1 cellular context compared by ENCODE assay signal in the genomic region with DNA sequence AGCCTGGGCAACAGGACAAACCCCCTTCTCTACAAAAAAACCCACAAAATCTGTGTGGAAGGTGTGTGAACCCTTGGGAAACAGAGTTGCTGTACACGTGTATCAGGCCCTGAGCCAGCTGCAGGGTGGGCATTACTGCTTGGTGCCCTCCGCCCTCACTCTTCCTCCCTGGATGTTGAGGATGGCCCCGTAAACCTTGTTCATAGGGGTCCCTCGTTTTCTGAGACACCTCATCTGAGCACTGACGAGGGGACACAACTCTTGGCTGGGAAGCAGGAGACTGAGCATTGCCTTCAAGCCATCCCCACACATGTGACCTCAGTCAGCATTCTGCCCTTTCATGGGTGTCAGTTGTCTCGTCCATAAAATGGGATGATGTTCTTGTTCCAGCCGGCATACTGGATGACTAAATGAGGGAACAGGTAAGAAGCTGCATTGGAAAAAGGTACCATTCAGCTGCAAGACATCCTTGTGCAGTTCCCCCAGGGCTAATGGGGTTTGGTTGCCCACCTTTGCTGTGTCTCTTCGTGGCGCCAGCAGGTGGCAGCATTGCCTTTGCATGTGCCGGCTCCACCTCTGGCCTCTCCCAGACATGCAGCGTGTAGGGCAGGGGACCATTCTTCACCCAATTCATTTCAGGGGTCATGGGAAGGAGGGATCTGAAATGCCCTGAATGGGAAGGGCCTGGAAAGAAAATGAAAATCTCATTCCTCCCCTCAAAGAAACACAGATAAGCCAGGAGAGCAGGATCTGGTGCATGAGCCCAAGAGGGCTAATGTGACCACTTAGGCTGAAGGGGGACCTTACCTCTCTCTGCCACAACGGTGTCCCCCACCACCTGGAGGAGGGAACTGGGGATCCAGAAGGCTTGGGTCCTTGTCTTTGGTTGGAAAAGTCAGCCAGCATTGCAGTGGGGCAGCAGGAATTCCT.
TF ChIP-seq lines count a peak whose summit lies in the region.

No MANE protein-coding gene starts in this region.

TF ChIP-seq in K562, 482 proteins besides CTCF, POLR2A, EP300 and RAD21 (continues in another document):
- TF ChIP-seq ZNF318 (IDR thresholded peaks at IDR 0.05; ENCODE audit: borderline replicate concordance in 1 of 2, low read depth in 1 of 2): no peak
- TF ChIP-seq CTBP1 (IDR thresholded peaks at IDR 0.05; ENCODE audit: borderline replicate concordance): 0 out of 2 replicates have a peak, but pooled peaks have one; percentile 22
- TF ChIP-seq, protein P1, sequence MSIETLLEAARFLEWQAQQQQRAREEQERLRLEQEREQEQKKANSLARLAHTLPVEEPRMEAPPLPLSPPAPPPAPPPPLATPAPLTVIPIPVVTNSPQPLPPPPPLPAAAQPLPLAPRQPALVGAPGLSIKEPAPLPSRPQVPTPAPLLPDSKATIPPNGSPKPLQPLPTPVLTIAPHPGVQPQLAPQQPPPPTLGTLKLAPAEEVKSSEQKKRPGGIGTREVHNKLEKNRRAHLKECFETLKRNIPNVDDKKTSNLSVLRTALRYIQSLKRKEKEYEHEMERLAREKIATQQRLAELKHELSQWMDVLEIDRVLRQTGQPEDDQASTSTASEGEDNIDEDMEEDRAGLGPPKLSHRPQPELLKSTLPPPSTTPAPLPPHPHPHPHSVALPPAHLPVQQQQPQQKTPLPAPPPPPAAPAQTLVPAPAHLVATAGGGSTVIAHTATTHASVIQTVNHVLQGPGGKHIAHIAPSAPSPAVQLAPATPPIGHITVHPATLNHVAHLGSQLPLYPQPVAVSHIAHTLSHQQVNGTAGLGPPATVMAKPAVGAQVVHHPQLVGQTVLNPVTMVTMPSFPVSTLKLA (conservative IDR thresholded peaks at IDR 0.05): peak; percentile 19 to 53; a peak in 1 of 4 replicates
- TF ChIP-seq, protein P2, sequence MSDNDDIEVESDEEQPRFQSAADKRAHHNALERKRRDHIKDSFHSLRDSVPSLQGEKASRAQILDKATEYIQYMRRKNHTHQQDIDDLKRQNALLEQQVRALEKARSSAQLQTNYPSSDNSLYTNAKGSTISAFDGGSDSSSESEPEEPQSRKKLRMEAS (CRISPR knock-in tag; IDR thresholded peaks at IDR 0.05): peak; percentile 69
- no peak for TF ChIP-seq ZBTB49 (CRISPR knock-in tag; IDR thresholded peaks at IDR 0.05; ENCODE audit: borderline replicate concordance)
- peak; percentile 95 for TF ChIP-seq STAG1 (CRISPR knock-in tag; IDR thresholded peaks at IDR 0.05; ENCODE audit: borderline replicate concordance)
- no peak for TF ChIP-seq HEY1 (CRISPR knock-in tag; IDR thresholded peaks at IDR 0.05; ENCODE audit: borderline replicate concordance)
- 0 out of 2 replicates have a peak, but pooled peaks have one; percentile 48 for TF ChIP-seq NR2C2 (CRISPR knock-in tag; IDR thresholded peaks at IDR 0.05)
- TF ChIP-seq NR2C2 (tag; IDR thresholded peaks at IDR 0.05): no peak
- TF ChIP-seq MYC (IDR thresholded peaks at IDR 0.05; ENCODE audit: low read depth, low read length): peak; percentile 55; the same call in 1 of the 2 replicates
- no peak for TF ChIP-seq MYC (CRISPR knock-in tag; IDR thresholded peaks at IDR 0.05; ENCODE audit: borderline replicate concordance, low read depth)
- no peak for TF ChIP-seq CREB1 (IDR thresholded peaks at IDR 0.05)
- peak; percentile 15; the same call in 1 of the 2 replicates for TF ChIP-seq CREB1 (CRISPR knock-in tag; IDR thresholded peaks at IDR 0.05)
- TF ChIP-seq SMC3 (conservative IDR thresholded peaks at IDR 0.05; ENCODE audit: insufficient read depth, low read depth, low read length): peak; percentile 80
- TF ChIP-seq, protein P3, sequence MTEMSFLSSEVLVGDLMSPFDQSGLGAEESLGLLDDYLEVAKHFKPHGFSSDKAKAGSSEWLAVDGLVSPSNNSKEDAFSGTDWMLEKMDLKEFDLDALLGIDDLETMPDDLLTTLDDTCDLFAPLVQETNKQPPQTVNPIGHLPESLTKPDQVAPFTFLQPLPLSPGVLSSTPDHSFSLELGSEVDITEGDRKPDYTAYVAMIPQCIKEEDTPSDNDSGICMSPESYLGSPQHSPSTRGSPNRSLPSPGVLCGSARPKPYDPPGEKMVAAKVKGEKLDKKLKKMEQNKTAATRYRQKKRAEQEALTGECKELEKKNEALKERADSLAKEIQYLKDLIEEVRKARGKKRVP (CRISPR knock-in tag; IDR thresholded peaks at IDR 0.05): no peak
- TF ChIP-seq BHLHE40 (IDR thresholded peaks at IDR 0.05; ENCODE audit: low read length): peak; percentile 66
- TF ChIP-seq KLF6 (CRISPR knock-in tag; IDR thresholded peaks at IDR 0.05; ENCODE audit: borderline replicate concordance): no peak
- TF ChIP-seq XRCC5 (IDR thresholded peaks at IDR 0.05; ENCODE audit: low read depth, low read length): peak; percentile 77
- peak; percentile 52; the same call in 1 of the 2 replicates for TF ChIP-seq CC2D1A (IDR thresholded peaks at IDR 0.05)
- TF ChIP-seq NFIC (IDR thresholded peaks at IDR 0.05): 0 out of 2 replicates have a peak, but pooled peaks have one; percentile 10
- TF ChIP-seq HMGXB4 (CRISPR knock-in tag; IDR thresholded peaks at IDR 0.05): peak; percentile 53; the same call in 1 of the 2 replicates
- TF ChIP-seq KDM1A (IDR thresholded peaks at IDR 0.05): peak in 1 of 2 experiments; percentile 26; a peak in 1 of 4 replicates
- peak; percentile 56; the same call in 1 of the 2 replicates for TF ChIP-seq RB1 (IDR thresholded peaks at IDR 0.05; ENCODE audit: low read depth)
- TF ChIP-seq STAT6 (CRISPR knock-in tag; IDR thresholded peaks at IDR 0.05): no peak
- TF ChIP-seq ZNF695 (CRISPR knock-in tag; IDR thresholded peaks at IDR 0.05): no peak
- TF ChIP-seq CREM (IDR thresholded peaks at IDR 0.05; ENCODE audit: low read depth): peak; percentile 25; the same call in 1 of the 2 replicates
- TF ChIP-seq UBTF (IDR thresholded peaks at IDR 0.05; ENCODE audit: borderline replicate concordance in 1 of 2, low read depth in 2 of 2, low read length in 2 of 2): 0 out of 4 replicates have a peak, but pooled peaks of 1 of the 2 experiments have one; percentile 33
- TF ChIP-seq MAZ (CRISPR knock-in tag; conservative IDR thresholded peaks at IDR 0.05 in 1 of 2, IDR thresholded peaks at IDR 0.05 in 1 of 2): peak in 1 of 2 experiments; percentile 28; a peak in 1 of 4 replicates
